In genomic region chr1:81549588-81550127, GRCh38 we compare ENCODE assay signal across 8 cellular contexts.
A peak's percentile ranks its signal among the peaks of the same experiment; 100 is the strongest.
DNase-seq lines count a peak whose midpoint lies in the region; ATAC-seq and TF ChIP-seq lines count a peak whose summit lies in the region.

No MANE protein-coding gene starts in this region.

- peak; percentile 18 for DNase-seq in GM10248 (ENCODE audit: extremely low spot score)
- DNase-seq in Panc1 (ENCODE audit: low read depth, low spot score) = peak; percentile 5
- DNase-seq in heart left ventricle = no peak
- DNase-seq in thyroid gland = no peak
- DNase-seq in C1 segment of cervical spinal cord (lab: John Stamatoyannopoulos, UW) = no peak
- no peak for DNase-seq in putamen (ENCODE audit: low spot score)

- in situ Hi-C loops in Panc1 (cut with HindIII; ENCODE audit: low pct_unique_long_range_greater_than_20kb, low sequenced_read_pairs) = no loop called here

- 11 to 19% (median 16%) methylated on average over 1 of the region's 1 CpG for WGBS in heart left ventricle, 4 donors
- 0 to 17% methylated on average over 1 of the region's 1 CpG for WGBS in thyroid gland, 2 donors

- H3K27ac ChIP-seq in HUES48 (ENCODE audit: low read depth, low read length) = peak overlapping the region; percentile 96
- no peak overlapping the region for H3K27ac ChIP-seq in Panc1 (ENCODE audit: low read length)
- H3K27ac ChIP-seq in heart left ventricle = no peak overlapping the region
- H3K27ac ChIP-seq in thyroid gland = peak overlapping the region in 1 of 3 donors; percentile 18

- H3K4me1 ChIP-seq in HUES48 (ENCODE audit: control insufficient read depth, insufficient read depth, low read length) (peaks cover 66% of the 10 kb centered on the region), Panc1 (ENCODE audit: control insufficient read depth, insufficient read depth, low read length) (no peaks in the 10 kb centered on the region), heart left ventricle (peaks cover 0 to 20% (median 0%) of the 10 kb centered on the region in 12 donors), thyroid gland (peaks cover 19 to 30% of the 10 kb centered on the region in 2 donors)

- CTCF ChIA-PET in GM10248 (lab: Yijun Ruan, JAX) (interaction anchor here (0.7 to 3.4 kb wide), 13 partner anchors 9 to 210 kb away, joined by 3 to 19 read pairs (median 4); no protein-coding TSS in a partner anchor), Panc1 (lab: Charles Lee) (interaction anchor here (1.1 kb wide), 1 partner anchor 252 kb away, joined by 4 read pairs; no protein-coding TSS in a partner anchor)

- no TSS peak for BruUV-seq in Panc1 (replicated peaks; lab: Mats Ljungman, UMichigan)

- TF ChIP-seq POLR2A in heart left ventricle (IDR thresholded peaks at IDR 0.05) (no peak), thyroid gland (IDR thresholded peaks at IDR 0.05) (no peak)

- peak; percentile 48 for TF ChIP-seq CTCF in GM10248 (IDR thresholded peaks at IDR 0.05; ENCODE audit: control extremely low read depth, extremely low read depth, low read depth, missing control alignments)
- TF ChIP-seq CTCF in Panc1 (IDR thresholded peaks at IDR 0.05) = peak; percentile 54; the same call in 1 of the 2 replicates
- TF ChIP-seq CTCF in heart left ventricle (IDR thresholded peaks at IDR 0.05) = peak; percentile 28 to 64 (median 50)
- TF ChIP-seq CTCF in thyroid gland (IDR thresholded peaks at IDR 0.05) = peak; percentile 17 to 64 (median 40)

- H3K9me3 ChIP-seq in HUES48 (ENCODE audit: control insufficient read depth, insufficient read depth, low read length) (no peaks in the 10 kb centered on the region), Panc1 (ENCODE audit: control insufficient read depth, insufficient read depth, low read depth, low read length) (no peaks in the 10 kb centered on the region), heart left ventricle (no peaks in the 10 kb centered on the region), thyroid gland (no peaks in the 10 kb centered on the region)

- H3K27me3 ChIP-seq in HUES48 (ENCODE audit: control insufficient read depth, insufficient read depth, low read length) = no peaks in the 10 kb centered on the region
- H3K27me3 ChIP-seq in Panc1 (ENCODE audit: control insufficient read depth, insufficient read depth, low read length) = no peaks in the 10 kb centered on the region
- no peaks in the 10 kb centered on the region for H3K27me3 ChIP-seq in heart left ventricle
- no peaks in the 10 kb centered on the region for H3K27me3 ChIP-seq in thyroid gland

- H3K36me3 ChIP-seq in HUES48 (ENCODE audit: control insufficient read depth, insufficient read depth, low read length) = no peaks in the 10 kb centered on the region
- no peaks in the 10 kb centered on the region for H3K36me3 ChIP-seq in Panc1 (ENCODE audit: control insufficient read depth, insufficient read depth, low read length)
- H3K36me3 ChIP-seq in heart left ventricle = no peaks in the 10 kb centered on the region
- H3K36me3 ChIP-seq in thyroid gland = no peaks in the 10 kb centered on the region

- no peak overlapping the region for H3K9ac ChIP-seq in HUES48 (ENCODE audit: low read depth, low read length)

- POLR2A ChIA-PET in GM10248 (lab: Yijun Ruan, JAX) (no interaction called here), Panc1 (lab: Charles Lee) (no interaction called here)

- ATAC-seq in GM21786 (IDR thresholded peaks at IDR 0.05; ENCODE audit: unreplicated experiment) (peak; percentile 49), Panc1 (peak; percentile 69; the same call in 1 of the 2 replicates), heart left ventricle (peak; percentile 58 to 88 (median 70))

- H3K4me3 ChIP-seq in HUES48 (ENCODE audit: low read depth, low read length) = no peak overlapping the region
- H3K4me3 ChIP-seq in Panc1 (ENCODE audit: low read depth in 2 of 2, low read length in 2 of 2) = no peak overlapping the region
- no peak overlapping the region for H3K4me3 ChIP-seq in heart left ventricle
- H3K4me3 ChIP-seq in thyroid gland (replicated peaks in 1 of 3) = no peak overlapping the region

- intact Hi-C loops in Panc1 (cut with micrococcal nuclease; ENCODE audit: unreplicated experiment) = loop anchor here (2.0 kb wide), 1 partner anchor 251 kb away; the partner anchor contains the start of gene ADGRL2
- intact Hi-C loops in heart left ventricle (cut with DNase I) = loop anchor here in 8 of 10 donors (2.0 to 10.0 kb wide), 10 partner anchors 115 to 253 kb away; partner anchors contain the start of gene ADGRL2 (in 1 of the 8)
- intact Hi-C loops in thyroid gland (cut with DNase I) = no loop called here

Comparison
In these comparisons a context has a peak if more than half of its experiments do, and no peak if none do; other contexts are left out.
1. DNase-seq: peak in GM10248 (single experiment) and Panc1 (single experiment); none in heart left ventricle (0 of 5), thyroid gland (0 of 2), C1 segment of cervical spinal cord (0 of 14) and putamen (single experiment).
2. Peak in every context shown above with its lines, with median percentiles within 50 percentile points of each other: CTCF ChIP-seq and ATAC-seq.